ENCODE assay signal across 1 cellular context in the genomic region with DNA sequence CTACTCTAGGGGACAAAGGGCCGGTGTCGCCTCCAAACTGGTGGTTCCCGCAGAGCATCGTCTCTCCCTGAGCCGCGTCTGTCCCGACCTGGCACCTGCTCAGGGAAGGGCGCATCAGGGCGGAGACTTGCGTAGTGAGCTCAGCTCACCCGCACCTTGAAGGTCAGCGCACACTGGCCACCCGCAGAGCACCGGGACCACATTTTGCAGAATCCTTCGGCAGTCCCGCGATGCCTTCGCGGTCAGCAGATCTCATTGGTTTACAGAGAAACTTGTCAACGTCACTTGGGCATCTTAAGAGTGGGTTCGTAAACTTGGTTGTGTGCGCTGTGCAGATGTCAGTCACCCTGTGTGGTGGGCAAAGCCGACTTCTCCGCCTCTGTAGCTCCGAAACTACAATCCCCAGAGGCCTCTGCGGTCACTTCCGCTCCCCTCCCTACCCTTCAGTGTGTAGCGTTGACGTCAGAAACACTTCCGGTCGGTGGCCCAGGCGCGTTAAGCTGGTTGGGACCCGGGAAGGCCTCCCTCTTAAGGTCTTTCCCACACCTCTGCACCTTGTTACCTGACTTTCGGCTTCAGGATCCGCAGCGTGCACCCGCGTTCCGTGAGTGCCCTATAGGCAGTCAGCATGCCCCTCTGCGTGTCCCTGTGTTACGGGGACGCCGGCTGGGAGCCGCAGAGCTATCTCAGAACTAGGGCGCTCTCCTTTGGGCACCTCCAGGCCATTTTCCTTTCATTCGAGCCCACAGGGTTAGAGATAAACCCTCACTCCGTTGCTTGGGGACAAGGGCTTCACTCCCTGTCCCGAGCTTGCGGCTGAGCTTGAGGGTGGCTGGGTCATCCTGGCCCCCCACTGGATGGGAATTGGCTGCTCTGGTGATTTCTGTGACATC.
TF ChIP-seq lines count a peak whose summit lies in the region.

No MANE protein-coding gene starts in this region.

TF ChIP-seq in HEK293, 187 proteins besides CTCF, POLR2A, EP300 and RAD21 (continued from another document and continues in another):
- TF ChIP-seq, protein P1, sequence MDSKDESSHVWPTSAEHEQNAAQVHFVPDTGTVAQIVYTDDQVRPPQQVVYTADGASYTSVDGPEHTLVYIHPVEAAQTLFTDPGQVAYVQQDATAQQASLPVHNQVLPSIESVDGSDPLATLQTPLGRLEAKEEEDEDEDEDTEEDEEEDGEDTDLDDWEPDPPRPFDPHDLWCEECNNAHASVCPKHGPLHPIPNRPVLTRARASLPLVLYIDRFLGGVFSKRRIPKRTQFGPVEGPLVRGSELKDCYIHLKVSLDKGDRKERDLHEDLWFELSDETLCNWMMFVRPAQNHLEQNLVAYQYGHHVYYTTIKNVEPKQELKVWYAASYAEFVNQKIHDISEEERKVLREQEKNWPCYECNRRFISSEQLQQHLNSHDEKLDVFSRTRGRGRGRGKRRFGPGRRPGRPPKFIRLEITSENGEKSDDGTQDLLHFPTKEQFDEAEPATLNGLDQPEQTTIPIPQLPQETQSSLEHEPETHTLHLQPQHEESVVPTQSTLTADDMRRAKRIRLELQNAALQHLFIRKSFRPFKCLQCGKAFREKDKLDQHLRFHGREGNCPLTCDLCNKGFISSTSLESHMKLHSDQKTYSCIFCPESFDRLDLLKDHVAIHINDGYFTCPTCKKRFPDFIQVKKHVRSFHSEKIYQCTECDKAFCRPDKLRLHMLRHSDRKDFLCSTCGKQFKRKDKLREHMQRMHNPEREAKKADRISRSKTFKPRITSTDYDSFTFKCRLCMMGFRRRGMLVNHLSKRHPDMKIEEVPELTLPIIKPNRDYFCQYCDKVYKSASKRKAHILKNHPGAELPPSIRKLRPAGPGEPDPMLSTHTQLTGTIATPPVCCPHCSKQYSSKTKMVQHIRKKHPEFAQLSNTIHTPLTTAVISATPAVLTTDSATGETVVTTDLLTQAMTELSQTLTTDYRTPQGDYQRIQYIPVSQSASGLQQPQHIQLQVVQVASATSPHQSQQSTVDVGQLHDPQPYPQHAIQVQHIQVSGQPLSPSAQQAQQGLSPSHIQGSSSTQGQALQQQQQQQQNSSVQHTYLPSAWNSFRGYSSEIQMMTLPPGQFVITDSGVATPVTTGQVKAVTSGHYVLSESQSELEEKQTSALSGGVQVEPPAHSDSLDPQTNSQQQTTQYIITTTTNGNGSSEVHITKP (tag by site-specific recombination; IDR thresholded peaks at IDR 0.05), result peak; percentile 53; the same call in 1 of the 2 replicates
- TF ChIP-seq GLIS2 (tag by site-specific recombination; IDR thresholded peaks at IDR 0.05) (peak; percentile 70), ZNF202 (tag by site-specific recombination; IDR thresholded peaks at IDR 0.05; ENCODE audit: borderline replicate concordance) (no peak), ZBTB20 (tag by site-specific recombination; IDR thresholded peaks at IDR 0.05) (peak; percentile 79), ZBTB8A (tag by site-specific recombination; IDR thresholded peaks at IDR 0.05) (peak; percentile 75), ZBTB44 (tag by site-specific recombination; IDR thresholded peaks at IDR 0.05) (no peak), ZNF302 (tag by site-specific recombination; IDR thresholded peaks at IDR 0.05; ENCODE audit: low read depth) (0 out of 2 replicates have a peak, but pooled peaks have one; percentile 4), ZFHX2 (tag by site-specific recombination; conservative IDR thresholded peaks at IDR 0.05) (no peak), SP3 (tag by site-specific recombination; IDR thresholded peaks at IDR 0.05) (peak; percentile 61), ZNF121 (tag by site-specific recombination; IDR thresholded peaks at IDR 0.05) (no peak), ZFP37 (tag by site-specific recombination; IDR thresholded peaks at IDR 0.05) (0 out of 2 replicates have a peak, but pooled peaks have one; percentile 54), ZBTB11 (tag by site-specific recombination; conservative IDR thresholded peaks at IDR 0.05; ENCODE audit: low read depth) (peak; percentile 93), KLF9 (tag by site-specific recombination; IDR thresholded peaks at IDR 0.05; ENCODE audit: low read depth) (no peak), ZFP69B (tag by site-specific recombination; IDR thresholded peaks at IDR 0.05) (no peak), SCRT2 (tag by site-specific recombination; IDR thresholded peaks at IDR 0.05) (no peak), GLIS1 (tag by site-specific recombination; IDR thresholded peaks at IDR 0.05) (peak; percentile 90), ZNF146 (tag by site-specific recombination; IDR thresholded peaks at IDR 0.05) (no peak), ZNF704 (tag by site-specific recombination; IDR thresholded peaks at IDR 0.05) (no peak), ZNF571 (tag by site-specific recombination; IDR thresholded peaks at IDR 0.05) (no peak), ZNF501 (tag by site-specific recombination; IDR thresholded peaks at IDR 0.05) (peak; percentile 81; the same call in 1 of the 2 replicates), ZNF2 (tag by site-specific recombination; IDR thresholded peaks at IDR 0.05) (peak; percentile 72; the same call in 1 of the 2 replicates), KLF7 (tag by site-specific recombination; IDR thresholded peaks at IDR 0.05; ENCODE audit: borderline replicate concordance) (no peak), ZNF76 (tag by site-specific recombination; IDR thresholded peaks at IDR 0.05; ENCODE audit: borderline replicate concordance, low read depth) (peak; percentile 96), ZNF660 (tag by site-specific recombination; IDR thresholded peaks at IDR 0.05) (peak; percentile 71), SP7 (tag by site-specific recombination; IDR thresholded peaks at IDR 0.05) (peak; percentile 45; the same call in 1 of the 2 replicates), ZEB2 (tag by site-specific recombination; IDR thresholded peaks at IDR 0.05) (peak; percentile 66; the same call in 1 of the 2 replicates), ZNF555 (tag by site-specific recombination; conservative IDR thresholded peaks at IDR 0.05) (no peak), ZNF132 (tag by site-specific recombination; IDR thresholded peaks at IDR 0.05; ENCODE audit: borderline replicate concordance) (no peak), ZNF37A (tag by site-specific recombination; IDR thresholded peaks at IDR 0.05) (no peak), ZNF211 (tag by site-specific recombination; IDR thresholded peaks at IDR 0.05; ENCODE audit: low read depth) (no peak), ZBTB6 (tag by site-specific recombination; IDR thresholded peaks at IDR 0.05) (no peak), ZNF645 (tag by site-specific recombination; IDR thresholded peaks at IDR 0.05) (no peak), ZFP3 (tag by site-specific recombination; IDR thresholded peaks at IDR 0.05; ENCODE audit: low read depth) (no peak), TRIM28 (IDR thresholded peaks at IDR 0.05; ENCODE audit: borderline replicate concordance, low read length) (0 out of 2 replicates have a peak, but pooled peaks have one; percentile 39)
- TF ChIP-seq, protein P2, sequence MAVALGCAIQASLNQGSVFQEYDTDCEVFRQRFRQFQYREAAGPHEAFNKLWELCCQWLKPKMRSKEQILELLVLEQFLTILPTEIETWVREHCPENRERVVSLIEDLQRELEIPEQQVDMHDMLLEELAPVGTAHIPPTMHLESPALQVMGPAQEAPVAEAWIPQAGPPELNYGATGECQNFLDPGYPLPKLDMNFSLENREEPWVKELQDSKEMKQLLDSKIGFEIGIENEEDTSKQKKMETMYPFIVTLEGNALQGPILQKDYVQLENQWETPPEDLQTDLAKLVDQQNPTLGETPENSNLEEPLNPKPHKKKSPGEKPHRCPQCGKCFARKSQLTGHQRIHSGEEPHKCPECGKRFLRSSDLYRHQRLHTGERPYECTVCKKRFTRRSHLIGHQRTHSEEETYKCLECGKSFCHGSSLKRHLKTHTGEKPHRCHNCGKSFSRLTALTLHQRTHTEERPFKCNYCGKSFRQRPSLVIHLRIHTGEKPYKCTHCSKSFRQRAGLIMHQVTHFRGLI (tag by site-specific recombination; IDR thresholded peaks at IDR 0.05), result 0 out of 2 replicates have a peak, but pooled peaks have one; percentile 17
- TF ChIP-seq, protein P3, sequence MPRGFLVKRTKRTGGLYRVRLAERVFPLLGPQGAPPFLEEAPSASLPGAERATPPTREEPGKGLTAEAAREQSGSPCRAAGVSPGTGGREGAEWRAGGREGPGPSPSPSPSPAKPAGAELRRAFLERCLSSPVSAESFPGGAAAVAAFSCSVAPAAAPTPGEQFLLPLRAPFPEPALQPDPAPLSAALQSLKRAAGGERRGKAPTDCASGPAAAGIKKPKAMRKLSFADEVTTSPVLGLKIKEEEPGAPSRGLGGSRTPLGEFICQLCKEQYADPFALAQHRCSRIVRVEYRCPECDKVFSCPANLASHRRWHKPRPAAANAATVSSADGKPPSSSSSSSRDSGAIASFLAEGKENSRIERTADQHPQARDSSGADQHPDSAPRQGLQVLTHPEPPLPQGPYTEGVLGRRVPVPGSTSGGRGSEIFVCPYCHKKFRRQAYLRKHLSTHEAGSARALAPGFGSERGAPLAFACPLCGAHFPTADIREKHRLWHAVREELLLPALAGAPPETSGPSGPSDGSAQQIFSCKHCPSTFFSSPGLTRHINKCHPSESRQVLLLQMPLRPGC (tag by site-specific recombination; IDR thresholded peaks at IDR 0.05), result no peak; the same call in none of the 2 replicates
